1 cellular context compared by ENCODE assay signal in the genomic region with DNA sequence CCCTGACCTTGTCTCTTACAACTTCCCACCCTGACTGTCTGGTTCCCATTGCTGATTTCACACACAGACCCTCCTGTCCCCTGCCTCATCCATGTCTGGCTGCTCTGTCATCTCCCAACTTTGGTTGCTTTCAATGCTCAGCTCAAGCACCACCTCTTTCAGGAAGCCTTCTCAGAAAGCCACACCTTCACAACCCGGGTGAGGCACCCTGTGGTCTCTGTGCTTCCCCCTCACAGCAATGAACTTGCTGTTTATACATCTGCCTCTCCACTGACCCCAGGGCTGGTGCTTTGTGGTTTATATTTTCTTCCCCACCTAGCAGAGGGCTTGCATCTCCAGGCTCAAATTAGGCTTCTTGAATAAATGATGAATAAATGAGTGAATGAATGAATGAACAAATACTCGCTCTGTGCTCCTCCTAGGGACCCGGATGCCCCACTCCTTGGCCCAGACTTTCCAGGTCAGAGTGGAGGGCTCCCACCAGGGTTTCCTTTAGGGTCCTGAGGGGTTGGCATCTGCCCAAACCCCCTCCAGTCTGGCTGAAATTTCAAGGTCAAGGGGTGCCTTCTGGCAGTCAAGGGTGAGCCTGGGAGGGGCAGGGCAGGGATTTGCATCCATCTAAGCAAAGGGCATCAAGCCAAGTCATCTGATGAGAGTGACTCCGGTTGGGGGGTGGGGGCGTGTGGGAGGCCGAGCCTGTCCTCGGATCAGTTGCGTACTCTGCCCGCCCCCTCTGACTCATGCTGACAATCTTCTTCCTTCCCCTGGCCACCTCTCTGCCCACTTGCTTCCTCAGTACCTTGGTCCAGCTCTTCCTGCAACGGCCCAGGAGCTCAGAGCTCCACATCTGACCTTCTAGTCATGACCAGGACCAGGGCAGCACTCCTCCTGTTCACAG.
TF ChIP-seq lines count a peak whose summit lies in the region.

A gene (plus strand): TSS at position 783 of the 898 bp plus-strand sequence. CDS start 79 bp downstream, at position 862.

TF ChIP-seq in K562, 482 proteins besides CTCF, POLR2A, EP300 and RAD21 (continued from another document and continues in another):
- TF ChIP-seq, protein P1, sequence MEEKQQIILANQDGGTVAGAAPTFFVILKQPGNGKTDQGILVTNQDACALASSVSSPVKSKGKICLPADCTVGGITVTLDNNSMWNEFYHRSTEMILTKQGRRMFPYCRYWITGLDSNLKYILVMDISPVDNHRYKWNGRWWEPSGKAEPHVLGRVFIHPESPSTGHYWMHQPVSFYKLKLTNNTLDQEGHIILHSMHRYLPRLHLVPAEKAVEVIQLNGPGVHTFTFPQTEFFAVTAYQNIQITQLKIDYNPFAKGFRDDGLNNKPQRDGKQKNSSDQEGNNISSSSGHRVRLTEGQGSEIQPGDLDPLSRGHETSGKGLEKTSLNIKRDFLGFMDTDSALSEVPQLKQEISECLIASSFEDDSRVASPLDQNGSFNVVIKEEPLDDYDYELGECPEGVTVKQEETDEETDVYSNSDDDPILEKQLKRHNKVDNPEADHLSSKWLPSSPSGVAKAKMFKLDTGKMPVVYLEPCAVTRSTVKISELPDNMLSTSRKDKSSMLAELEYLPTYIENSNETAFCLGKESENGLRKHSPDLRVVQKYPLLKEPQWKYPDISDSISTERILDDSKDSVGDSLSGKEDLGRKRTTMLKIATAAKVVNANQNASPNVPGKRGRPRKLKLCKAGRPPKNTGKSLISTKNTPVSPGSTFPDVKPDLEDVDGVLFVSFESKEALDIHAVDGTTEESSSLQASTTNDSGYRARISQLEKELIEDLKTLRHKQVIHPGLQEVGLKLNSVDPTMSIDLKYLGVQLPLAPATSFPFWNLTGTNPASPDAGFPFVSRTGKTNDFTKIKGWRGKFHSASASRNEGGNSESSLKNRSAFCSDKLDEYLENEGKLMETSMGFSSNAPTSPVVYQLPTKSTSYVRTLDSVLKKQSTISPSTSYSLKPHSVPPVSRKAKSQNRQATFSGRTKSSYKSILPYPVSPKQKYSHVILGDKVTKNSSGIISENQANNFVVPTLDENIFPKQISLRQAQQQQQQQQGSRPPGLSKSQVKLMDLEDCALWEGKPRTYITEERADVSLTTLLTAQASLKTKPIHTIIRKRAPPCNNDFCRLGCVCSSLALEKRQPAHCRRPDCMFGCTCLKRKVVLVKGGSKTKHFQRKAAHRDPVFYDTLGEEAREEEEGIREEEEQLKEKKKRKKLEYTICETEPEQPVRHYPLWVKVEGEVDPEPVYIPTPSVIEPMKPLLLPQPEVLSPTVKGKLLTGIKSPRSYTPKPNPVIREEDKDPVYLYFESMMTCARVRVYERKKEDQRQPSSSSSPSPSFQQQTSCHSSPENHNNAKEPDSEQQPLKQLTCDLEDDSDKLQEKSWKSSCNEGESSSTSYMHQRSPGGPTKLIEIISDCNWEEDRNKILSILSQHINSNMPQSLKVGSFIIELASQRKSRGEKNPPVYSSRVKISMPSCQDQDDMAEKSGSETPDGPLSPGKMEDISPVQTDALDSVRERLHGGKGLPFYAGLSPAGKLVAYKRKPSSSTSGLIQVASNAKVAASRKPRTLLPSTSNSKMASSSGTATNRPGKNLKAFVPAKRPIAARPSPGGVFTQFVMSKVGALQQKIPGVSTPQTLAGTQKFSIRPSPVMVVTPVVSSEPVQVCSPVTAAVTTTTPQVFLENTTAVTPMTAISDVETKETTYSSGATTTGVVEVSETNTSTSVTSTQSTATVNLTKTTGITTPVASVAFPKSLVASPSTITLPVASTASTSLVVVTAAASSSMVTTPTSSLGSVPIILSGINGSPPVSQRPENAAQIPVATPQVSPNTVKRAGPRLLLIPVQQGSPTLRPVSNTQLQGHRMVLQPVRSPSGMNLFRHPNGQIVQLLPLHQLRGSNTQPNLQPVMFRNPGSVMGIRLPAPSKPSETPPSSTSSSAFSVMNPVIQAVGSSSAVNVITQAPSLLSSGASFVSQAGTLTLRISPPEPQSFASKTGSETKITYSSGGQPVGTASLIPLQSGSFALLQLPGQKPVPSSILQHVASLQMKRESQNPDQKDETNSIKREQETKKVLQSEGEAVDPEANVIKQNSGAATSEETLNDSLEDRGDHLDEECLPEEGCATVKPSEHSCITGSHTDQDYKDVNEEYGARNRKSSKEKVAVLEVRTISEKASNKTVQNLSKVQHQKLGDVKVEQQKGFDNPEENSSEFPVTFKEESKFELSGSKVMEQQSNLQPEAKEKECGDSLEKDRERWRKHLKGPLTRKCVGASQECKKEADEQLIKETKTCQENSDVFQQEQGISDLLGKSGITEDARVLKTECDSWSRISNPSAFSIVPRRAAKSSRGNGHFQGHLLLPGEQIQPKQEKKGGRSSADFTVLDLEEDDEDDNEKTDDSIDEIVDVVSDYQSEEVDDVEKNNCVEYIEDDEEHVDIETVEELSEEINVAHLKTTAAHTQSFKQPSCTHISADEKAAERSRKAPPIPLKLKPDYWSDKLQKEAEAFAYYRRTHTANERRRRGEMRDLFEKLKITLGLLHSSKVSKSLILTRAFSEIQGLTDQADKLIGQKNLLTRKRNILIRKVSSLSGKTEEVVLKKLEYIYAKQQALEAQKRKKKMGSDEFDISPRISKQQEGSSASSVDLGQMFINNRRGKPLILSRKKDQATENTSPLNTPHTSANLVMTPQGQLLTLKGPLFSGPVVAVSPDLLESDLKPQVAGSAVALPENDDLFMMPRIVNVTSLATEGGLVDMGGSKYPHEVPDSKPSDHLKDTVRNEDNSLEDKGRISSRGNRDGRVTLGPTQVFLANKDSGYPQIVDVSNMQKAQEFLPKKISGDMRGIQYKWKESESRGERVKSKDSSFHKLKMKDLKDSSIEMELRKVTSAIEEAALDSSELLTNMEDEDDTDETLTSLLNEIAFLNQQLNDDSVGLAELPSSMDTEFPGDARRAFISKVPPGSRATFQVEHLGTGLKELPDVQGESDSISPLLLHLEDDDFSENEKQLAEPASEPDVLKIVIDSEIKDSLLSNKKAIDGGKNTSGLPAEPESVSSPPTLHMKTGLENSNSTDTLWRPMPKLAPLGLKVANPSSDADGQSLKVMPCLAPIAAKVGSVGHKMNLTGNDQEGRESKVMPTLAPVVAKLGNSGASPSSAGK (IDR thresholded peaks at IDR 0.05): no peak
- TF ChIP-seq BACH1 (tag; IDR thresholded peaks at IDR 0.05): no peak
- TF ChIP-seq, protein P2, sequence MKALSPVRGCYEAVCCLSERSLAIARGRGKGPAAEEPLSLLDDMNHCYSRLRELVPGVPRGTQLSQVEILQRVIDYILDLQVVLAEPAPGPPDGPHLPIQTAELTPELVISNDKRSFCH (CRISPR knock-in tag; IDR thresholded peaks at IDR 0.05): no peak
- TF ChIP-seq, protein P2 (tag; IDR thresholded peaks at IDR 0.05): no peak
- peak; percentile 52; the same call in 1 of the 2 replicates for TF ChIP-seq CTBP1 (IDR thresholded peaks at IDR 0.05; ENCODE audit: borderline replicate concordance)
- no peak for TF ChIP-seq HMG20A (CRISPR knock-in tag; conservative IDR thresholded peaks at IDR 0.05)
- TF ChIP-seq, protein P3, sequence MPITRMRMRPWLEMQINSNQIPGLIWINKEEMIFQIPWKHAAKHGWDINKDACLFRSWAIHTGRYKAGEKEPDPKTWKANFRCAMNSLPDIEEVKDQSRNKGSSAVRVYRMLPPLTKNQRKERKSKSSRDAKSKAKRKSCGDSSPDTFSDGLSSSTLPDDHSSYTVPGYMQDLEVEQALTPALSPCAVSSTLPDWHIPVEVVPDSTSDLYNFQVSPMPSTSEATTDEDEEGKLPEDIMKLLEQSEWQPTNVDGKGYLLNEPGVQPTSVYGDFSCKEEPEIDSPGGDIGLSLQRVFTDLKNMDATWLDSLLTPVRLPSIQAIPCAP (CRISPR knock-in tag; IDR thresholded peaks at IDR 0.05; ENCODE audit: borderline replicate concordance): no peak
- no peak for TF ChIP-seq FOXA3 (CRISPR knock-in tag; conservative IDR thresholded peaks at IDR 0.05 in 1 of 2, IDR thresholded peaks at IDR 0.05 in 1 of 2)
- TF ChIP-seq ZFP30 (CRISPR knock-in tag; IDR thresholded peaks at IDR 0.05; ENCODE audit: borderline replicate concordance): no peak
- no peak for TF ChIP-seq ETV5 (CRISPR knock-in tag; IDR thresholded peaks at IDR 0.05; ENCODE audit: low read depth)
- 0 out of 2 replicates have a peak, but pooled peaks have one; percentile 12 for TF ChIP-seq CXXC5 (CRISPR knock-in tag; IDR thresholded peaks at IDR 0.05)
- peak; percentile 82 for TF ChIP-seq EGR1 (conservative IDR thresholded peaks at IDR 0.05)
- no peak for TF ChIP-seq GABPB2 (CRISPR knock-in tag; conservative IDR thresholded peaks at IDR 0.05)
- no peak for TF ChIP-seq HDAC6 (IDR thresholded peaks at IDR 0.05; ENCODE audit: low read depth, low read length)
- TF ChIP-seq, protein P4, sequence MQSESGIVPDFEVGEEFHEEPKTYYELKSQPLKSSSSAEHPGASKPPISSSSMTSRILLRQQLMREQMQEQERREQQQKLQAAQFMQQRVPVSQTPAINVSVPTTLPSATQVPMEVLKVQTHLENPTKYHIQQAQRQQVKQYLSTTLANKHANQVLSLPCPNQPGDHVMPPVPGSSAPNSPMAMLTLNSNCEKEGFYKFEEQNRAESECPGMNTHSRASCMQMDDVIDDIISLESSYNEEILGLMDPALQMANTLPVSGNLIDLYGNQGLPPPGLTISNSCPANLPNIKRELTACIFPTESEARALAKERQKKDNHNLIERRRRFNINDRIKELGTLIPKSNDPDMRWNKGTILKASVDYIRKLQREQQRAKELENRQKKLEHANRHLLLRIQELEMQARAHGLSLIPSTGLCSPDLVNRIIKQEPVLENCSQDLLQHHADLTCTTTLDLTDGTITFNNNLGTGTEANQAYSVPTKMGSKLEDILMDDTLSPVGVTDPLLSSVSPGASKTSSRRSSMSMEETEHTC (IDR thresholded peaks at IDR 0.05): peak; percentile 49; the same call in 1 of the 2 replicates
- no peak for TF ChIP-seq ILF3 (IDR thresholded peaks at IDR 0.05; ENCODE audit: borderline replicate concordance)
- no peak for TF ChIP-seq ZSCAN32 (CRISPR knock-in tag; IDR thresholded peaks at IDR 0.05)
- no peak for TF ChIP-seq HNRNPH1 (optimal IDR thresholded peaks at IDR 0.05; ENCODE audit: low read depth, low read length)
- TF ChIP-seq ZNF695 (CRISPR knock-in tag; IDR thresholded peaks at IDR 0.05): no peak
- no peak for TF ChIP-seq ZNF77 (CRISPR knock-in tag; IDR thresholded peaks at IDR 0.05)
- TF ChIP-seq XRCC4 (IDR thresholded peaks at IDR 0.05; ENCODE audit: extremely low read depth, insufficient read depth, insufficient read length): no peak
- no peak for TF ChIP-seq MAFG (tag; conservative IDR thresholded peaks at IDR 0.05)
- no peak for TF ChIP-seq YBX1 (IDR thresholded peaks at IDR 0.05)
- peak; percentile 70 for TF ChIP-seq CREM (IDR thresholded peaks at IDR 0.05; ENCODE audit: low read depth)
- no peak for TF ChIP-seq MYC (IDR thresholded peaks at IDR 0.05; ENCODE audit: low read depth, low read length)
- no peak for TF ChIP-seq MYC (CRISPR knock-in tag; IDR thresholded peaks at IDR 0.05; ENCODE audit: borderline replicate concordance, low read depth)
- TF ChIP-seq, protein P5, sequence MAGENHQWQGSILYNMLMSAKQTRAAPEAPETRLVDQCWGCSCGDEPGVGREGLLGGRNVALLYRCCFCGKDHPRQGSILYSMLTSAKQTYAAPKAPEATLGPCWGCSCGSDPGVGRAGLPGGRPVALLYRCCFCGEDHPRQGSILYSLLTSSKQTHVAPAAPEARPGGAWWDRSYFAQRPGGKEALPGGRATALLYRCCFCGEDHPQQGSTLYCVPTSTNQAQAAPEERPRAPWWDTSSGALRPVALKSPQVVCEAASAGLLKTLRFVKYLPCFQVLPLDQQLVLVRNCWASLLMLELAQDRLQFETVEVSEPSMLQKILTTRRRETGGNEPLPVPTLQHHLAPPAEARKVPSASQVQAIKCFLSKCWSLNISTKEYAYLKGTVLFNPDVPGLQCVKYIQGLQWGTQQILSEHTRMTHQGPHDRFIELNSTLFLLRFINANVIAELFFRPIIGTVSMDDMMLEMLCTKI (IDR thresholded peaks at IDR 0.05; ENCODE audit: partially characterized antibody): no peak
- TF ChIP-seq RUNX1 (IDR thresholded peaks at IDR 0.05; ENCODE audit: low read depth): no peak
- TF ChIP-seq BRD9 (IDR thresholded peaks at IDR 0.05; ENCODE audit: low read depth, partially characterized antibody): no peak
- TF ChIP-seq BCOR (IDR thresholded peaks at IDR 0.05): no peak
- TF ChIP-seq ZNF79 (CRISPR knock-in tag; IDR thresholded peaks at IDR 0.05; ENCODE audit: low read depth): no peak
- TF ChIP-seq, protein P6, sequence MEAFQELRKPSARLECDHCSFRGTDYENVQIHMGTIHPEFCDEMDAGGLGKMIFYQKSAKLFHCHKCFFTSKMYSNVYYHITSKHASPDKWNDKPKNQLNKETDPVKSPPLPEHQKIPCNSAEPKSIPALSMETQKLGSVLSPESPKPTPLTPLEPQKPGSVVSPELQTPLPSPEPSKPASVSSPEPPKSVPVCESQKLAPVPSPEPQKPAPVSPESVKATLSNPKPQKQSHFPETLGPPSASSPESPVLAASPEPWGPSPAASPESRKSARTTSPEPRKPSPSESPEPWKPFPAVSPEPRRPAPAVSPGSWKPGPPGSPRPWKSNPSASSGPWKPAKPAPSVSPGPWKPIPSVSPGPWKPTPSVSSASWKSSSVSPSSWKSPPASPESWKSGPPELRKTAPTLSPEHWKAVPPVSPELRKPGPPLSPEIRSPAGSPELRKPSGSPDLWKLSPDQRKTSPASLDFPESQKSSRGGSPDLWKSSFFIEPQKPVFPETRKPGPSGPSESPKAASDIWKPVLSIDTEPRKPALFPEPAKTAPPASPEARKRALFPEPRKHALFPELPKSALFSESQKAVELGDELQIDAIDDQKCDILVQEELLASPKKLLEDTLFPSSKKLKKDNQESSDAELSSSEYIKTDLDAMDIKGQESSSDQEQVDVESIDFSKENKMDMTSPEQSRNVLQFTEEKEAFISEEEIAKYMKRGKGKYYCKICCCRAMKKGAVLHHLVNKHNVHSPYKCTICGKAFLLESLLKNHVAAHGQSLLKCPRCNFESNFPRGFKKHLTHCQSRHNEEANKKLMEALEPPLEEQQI (IDR thresholded peaks at IDR 0.05): no peak
- TF ChIP-seq, protein P7, sequence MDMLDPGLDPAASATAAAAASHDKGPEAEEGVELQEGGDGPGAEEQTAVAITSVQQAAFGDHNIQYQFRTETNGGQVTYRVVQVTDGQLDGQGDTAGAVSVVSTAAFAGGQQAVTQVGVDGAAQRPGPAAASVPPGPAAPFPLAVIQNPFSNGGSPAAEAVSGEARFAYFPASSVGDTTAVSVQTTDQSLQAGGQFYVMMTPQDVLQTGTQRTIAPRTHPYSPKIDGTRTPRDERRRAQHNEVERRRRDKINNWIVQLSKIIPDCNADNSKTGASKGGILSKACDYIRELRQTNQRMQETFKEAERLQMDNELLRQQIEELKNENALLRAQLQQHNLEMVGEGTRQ (CRISPR knock-in tag; IDR thresholded peaks at IDR 0.05): no peak
- no peak for TF ChIP-seq SMARCA5 (IDR thresholded peaks at IDR 0.05)
- TF ChIP-seq ZEB2 (IDR thresholded peaks at IDR 0.05): peak; percentile 21; the same call in 1 of the 2 replicates
- TF ChIP-seq FOSL1 (tag; conservative IDR thresholded peaks at IDR 0.05): peak; percentile 89
- TF ChIP-seq SPI1 (IDR thresholded peaks at IDR 0.05; ENCODE audit: borderline replicate concordance, low read depth, low read length): no peak
- no peak for TF ChIP-seq CHD1 (IDR thresholded peaks at IDR 0.05; ENCODE audit: low read length)
- TF ChIP-seq DIDO1 (tag; IDR thresholded peaks at IDR 0.05; ENCODE audit: low read depth): no peak
- peak; percentile 86 for TF ChIP-seq NFIC (IDR thresholded peaks at IDR 0.05)
- TF ChIP-seq MXI1 (IDR thresholded peaks at IDR 0.05; ENCODE audit: low read depth, low read length): no peak
